ENCODE assay signal across 9 cellular contexts in genomic region chr6:138590796-138591709, GRCh38.
DNase-seq lines count a peak whose midpoint lies in the region; ATAC-seq, FAIRE-seq and TF ChIP-seq lines count a peak whose summit lies in the region.
"Had no signal": no experiment of that assay in that cellular context is flagged by ENCODE, and none has a peak within 500 bp of the region (broad histone marks: within the 10 kb centered on the region; RNA-seq: fewer than 3 reads in every experiment).

No MANE protein-coding gene starts in this region.

- no TSS peak for BruUV-seq in K562 (replicated peaks; lab: Mats Ljungman, UMichigan)

- TF ChIP-seq POLR2A in K562 (conservative IDR thresholded peaks at IDR 0.05), result no peak

- CTCF ChIA-PET in GM10248 (lab: Yijun Ruan, JAX), result interaction anchor here (0.7 to 13.3 kb wide), 12 partner anchors 8 to 476 kb away, joined by 3 to 264 read pairs (median 4); partner anchors contain the start of gene CCDC28A
- CTCF ChIA-PET in RWPE1 (lab: Yijun Ruan, JAX), result interaction anchor here (0.6 to 2.5 kb wide), 7 partner anchors 11 to 1838 kb away, joined by 3 to 12 read pairs (median 4); no protein-coding TSS in a partner anchor
- CTCF ChIA-PET in K562 (lab: Yijun Ruan, JAX; ENCODE audit: low intra/inter-chr PET ratio), result interaction anchor here (0.5 to 4.2 kb wide), 5 partner anchors 175 to 773 kb away, joined by 3 to 52 read pairs (median 9); no protein-coding TSS in a partner anchor

- H3K9me1 ChIP-seq in K562 (ENCODE audit: control insufficient read depth, insufficient read depth, low read length), result no peaks in the 10 kb centered on the region

- no peak overlapping the region for H2AFZ ChIP-seq in ACC112 (ENCODE audit: low read length, unreplicated experiment)
- no peak overlapping the region for H2AFZ ChIP-seq in Loucy (ENCODE audit: low read length)
- no peak overlapping the region for H2AFZ ChIP-seq in K562 (ENCODE audit: low read depth, low read length)

- H3K4me2 ChIP-seq in Loucy (ENCODE audit: low read depth, low read length, poor library complexity, severe bottlenecking), result peak overlapping the region; percentile 9
- H3K4me2 ChIP-seq in K562 (ENCODE audit: insufficient read depth, low read length), result no peak overlapping the region

- POLR2A ChIA-PET in GM10248 (lab: Yijun Ruan, JAX) (no interaction called here), RWPE1 (lab: Yijun Ruan, JAX; ENCODE audit: low non-redundant PET) (no interaction called here), K562 (lab: Yijun Ruan, JAX) (no interaction called here)

- H3F3A ChIP-seq in Loucy (ENCODE audit: low read depth), result no peaks in the 10 kb centered on the region

- DNase-seq in GM10248 (ENCODE audit: extremely low spot score), result peak; percentile 64
- peak; percentile 68 for DNase-seq in RWPE1 (ENCODE audit: low spot score)
- peak; percentile 66 to 73 (median 72) for DNase-seq in K562 (ENCODE audit: extremely low read depth in 1 of 4, low spot score in 3 of 4)
- peak; percentile 45 for DNase-seq in iPS DF 19.7 (ENCODE audit: low read depth, low spot score)
- peak in 2 of 3 donors; percentile 17 to 40 for DNase-seq in stimulated activated CD4-positive, alpha-beta T cell treated with anti-CD3 and anti-CD28 coated beads, Interleukin-12 subunit alpha, Interleukin-12 subunit beta, amount 100 ng/mL, for 48 hours (ENCODE audit: low read depth in 2 of 3, low spot score in 1 of 3)

- H3K27ac ChIP-seq in ACC112 (ENCODE audit: low read depth, low read length) (peak overlapping the region; percentile 14), RWPE1 (peak overlapping the region; percentile 26; the same call in 1 of the 2 replicates), K562 (ENCODE audit: extremely low read depth, low read depth, low read length) (no peak overlapping the region)

- no peaks in the 10 kb centered on the region for H3K27me3 ChIP-seq in ACC112 (ENCODE audit: insufficient read depth, low read length)
- H3K27me3 ChIP-seq in Loucy (ENCODE audit: insufficient read depth, low read length, poor library complexity, severe bottlenecking), result no peaks in the 10 kb centered on the region
- H3K27me3 ChIP-seq in K562 (ENCODE audit: control insufficient read depth in 2 of 2, insufficient read depth in 2 of 2, low read length in 2 of 2), result peaks cover 10 to 40% of the 10 kb centered on the region in 2 experiments; a peak in 4 of 5 replicates

- ATAC-seq in K562, result peak; percentile 88
- no peak for ATAC-seq in HG02884 (IDR thresholded peaks at IDR 0.05; ENCODE audit: unreplicated experiment)

- FAIRE-seq in K562 (lab: Jason Lieb, UNC), result peak; percentile 95
- FAIRE-seq: islet of Langerhans had no signal

- no peaks in the 10 kb centered on the region for H3K9me3 ChIP-seq in Loucy (ENCODE audit: insufficient read depth, low read depth, low read length)
- H3K9me3 ChIP-seq in K562 (replicated peaks; ENCODE audit: control insufficient read depth, insufficient read depth, low read depth, low read length), result no peaks in the 10 kb centered on the region

- peak; percentile 60 to 73 for TF ChIP-seq RAD21 in K562 (CRISPR knock-in tag; conservative IDR thresholded peaks at IDR 0.05 in 1 of 2, IDR thresholded peaks at IDR 0.05 in 1 of 2)

- H3K4me3 ChIP-seq in ACC112 (ENCODE audit: low read depth, low read length) (no peak overlapping the region), Loucy (ENCODE audit: low read length, poor library complexity, severe bottlenecking) (no peak overlapping the region), K562 (no peak overlapping the region)

- H4K20me1 ChIP-seq in Loucy (ENCODE audit: insufficient read depth, low read length, poor library complexity, severe bottlenecking) (no peaks in the 10 kb centered on the region), K562 (replicated peaks; ENCODE audit: control insufficient read depth, insufficient read depth, low read length) (no peaks in the 10 kb centered on the region)

- no peak for TF ChIP-seq EP300 in K562 (IDR thresholded peaks at IDR 0.05; ENCODE audit: low read length)

- TF ChIP-seq CTCF in GM10248 (IDR thresholded peaks at IDR 0.05; ENCODE audit: control extremely low read depth, extremely low read depth, low read depth, missing control alignments) (peak; percentile 85), Loucy (conservative IDR thresholded peaks at IDR 0.05; ENCODE audit: low read length) (peak; percentile 97), RWPE1 (conservative IDR thresholded peaks at IDR 0.05; ENCODE audit: low read depth) (peak; percentile 87), K562 (IDR thresholded peaks at IDR 0.05 in 2 of 3, conservative IDR thresholded peaks at IDR 0.05 in 1 of 3; ENCODE audit: insufficient read depth in 2 of 3, low read depth in 1 of 3, low read length in 3 of 3) (peak; percentile 68 to 79 (median 77))

- in situ Hi-C loops in K562 (cut with MboI), result no loop called here

- H3K36me3 ChIP-seq in ACC112 (ENCODE audit: insufficient read depth, low read length) (no peaks in the 10 kb centered on the region), Loucy (ENCODE audit: insufficient read depth, low read length) (no peaks in the 10 kb centered on the region), K562 (ENCODE audit: control insufficient read depth, insufficient read depth, low read length) (no peaks in the 10 kb centered on the region)

- H3K9ac ChIP-seq in Loucy (ENCODE audit: low read depth, low read length, poor library complexity, severe bottlenecking) (no peak overlapping the region), K562 (ENCODE audit: insufficient read depth in 1 of 2, low read depth in 2 of 2, low read length in 2 of 2) (no peak overlapping the region)

- intact Hi-C loops in K562 (cut with micrococcal nuclease), result loop anchor here (1.0 to 5.0 kb wide), 3 partner anchors 162 to 475 kb away; partner anchors contain the start of gene REPS1

- H3K4me1 ChIP-seq in ACC112 (ENCODE audit: control insufficient read depth, insufficient read depth, low read length, unreplicated experiment) (peaks cover 37% of the 10 kb centered on the region), Loucy (ENCODE audit: insufficient read depth, low read length, poor library complexity, severe bottlenecking) (peaks cover 25% of the 10 kb centered on the region), K562 (replicated peaks in 1 of 2; ENCODE audit: control insufficient read depth in 2 of 2, insufficient read depth in 2 of 2, low read length in 2 of 2) (no peaks in the 10 kb centered on the region)

- H3K9me2 ChIP-seq in Loucy (replicated peaks; ENCODE audit: low read depth, low read length), result no peaks in the 10 kb centered on the region

- peaks cover 13% of the 10 kb centered on the region for H3K79me2 ChIP-seq in ACC112 (ENCODE audit: control insufficient read depth, insufficient read depth, low read length, unreplicated experiment)
- no peaks in the 10 kb centered on the region for H3K79me2 ChIP-seq in Loucy (ENCODE audit: insufficient read depth, low read length)
- H3K79me2 ChIP-seq in K562 (ENCODE audit: control insufficient read depth, insufficient read depth, low read length), result no peaks in the 10 kb centered on the region

- WGBS in K562 (ENCODE audit: insufficient coverage, low coverage, missing lambda C conversion rate), result 2% methylated on average over 3 of the region's 3 CpGs

TF ChIP-seq in K562, 482 proteins besides CTCF, POLR2A, EP300 and RAD21:
- TF ChIP-seq ZNF589 (CRISPR knock-in tag; IDR thresholded peaks at IDR 0.05; ENCODE audit: low read depth) (0 out of 2 replicates have a peak, but pooled peaks have one; percentile 25), MCM7 (IDR thresholded peaks at IDR 0.05) (no peak), DEAF1 (CRISPR knock-in tag; IDR thresholded peaks at IDR 0.05) (peak; percentile 36; the same call in 1 of the 2 replicates), ZNF263 (CRISPR knock-in tag; IDR thresholded peaks at IDR 0.05; ENCODE audit: borderline replicate concordance) (0 out of 2 replicates have a peak, but pooled peaks have one; percentile 41)
TF ChIP-seq in K562: peak in this region for 3.
